ENCODE assay signal across 8 cellular contexts in the genomic region with DNA sequence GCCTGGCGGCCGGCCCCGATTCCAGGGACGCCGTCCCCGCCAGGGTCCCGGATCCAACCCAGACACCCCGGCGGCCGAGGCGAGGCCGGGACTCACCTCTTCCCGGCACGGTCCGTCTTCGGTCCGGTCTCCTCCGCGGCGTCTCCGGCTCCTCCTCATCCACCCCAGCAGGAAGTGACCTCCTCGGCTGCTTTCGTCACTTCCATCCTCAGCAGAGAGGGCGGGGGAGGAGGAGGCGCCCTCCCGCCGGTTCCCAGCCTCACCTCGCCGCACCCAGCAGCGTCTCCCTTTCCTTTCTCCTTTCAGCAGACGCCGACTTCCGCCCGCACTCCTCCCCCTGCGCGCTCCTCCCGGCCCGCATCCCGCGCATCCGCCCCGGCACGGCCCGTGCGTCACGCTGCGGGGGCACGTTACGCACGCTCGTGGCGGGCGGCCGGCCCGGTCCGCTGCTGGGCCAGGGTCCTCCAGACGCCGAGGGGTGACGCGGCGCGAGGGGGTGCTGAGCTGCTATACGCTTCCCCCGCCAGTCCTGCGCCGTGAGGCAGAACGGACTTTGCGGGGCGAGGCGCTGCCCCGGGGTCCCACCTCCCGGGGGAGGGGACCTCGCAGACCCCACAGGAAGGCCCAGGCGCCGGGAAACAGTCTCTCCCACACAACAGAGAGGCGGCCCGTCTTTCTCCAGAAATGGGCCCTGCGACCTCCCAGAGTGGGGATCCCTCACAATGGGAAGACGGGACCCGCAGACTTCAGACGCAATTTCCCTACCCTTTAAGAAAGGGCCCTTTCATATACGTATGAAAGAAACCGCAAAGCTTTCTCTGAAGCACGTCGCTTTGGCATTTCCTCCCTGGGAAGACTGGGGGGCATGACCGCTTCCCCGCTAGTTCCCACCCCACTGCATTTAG. TPM values are rescaled to one million over a fixed set of nuclear protein-coding genes. Genes with fewer than 3 reads are reported as not detected.
DNase-seq lines count a peak whose midpoint lies in the region; ATAC-seq and TF ChIP-seq lines count a peak whose summit lies in the region.

A gene (minus strand): TSS at position 176 of the 905 bp plus-strand sequence. CDS start 2,043 bp downstream, outside the sequence.

- peaks cover 21 to 26% of the 10 kb centered on the region in 2 donors for H3K4me1 ChIP-seq in thoracic aorta (ENCODE audit: control insufficient read depth in 1 of 2, low read depth in 2 of 2)

- no peaks in the 10 kb centered on the region for H3K27me3 ChIP-seq in thoracic aorta (replicated peaks; ENCODE audit: insufficient read depth)

- peaks cover 27 to 33% of the 10 kb centered on the region in 2 donors for H3K36me3 Mint-ChIP-seq in activated naive CD4-positive, alpha-beta T cell treated with anti-CD3 and anti-CD28 coated beads, Interleukin-2, amount 50 U/mL, for 72 hours
- H3K36me3 Mint-ChIP-seq in glutamatergic neuron (ENCODE audit: unreplicated experiment): no peaks in the 10 kb centered on the region
- peaks cover 21% of the 10 kb centered on the region for H3K36me3 Mint-ChIP-seq in osteocyte (ENCODE audit: unreplicated experiment)

- H3K36me3 ChIP-seq in thoracic aorta: peaks cover 21% of the 10 kb centered on the region

- H3K27me3 Mint-ChIP-seq in glutamatergic neuron (ENCODE audit: unreplicated experiment) (peaks cover 16% of the 10 kb centered on the region), osteocyte (ENCODE audit: unreplicated experiment) (no peaks in the 10 kb centered on the region)

- TF ChIP-seq CTCF in glutamatergic neuron (IDR thresholded peaks at IDR 0.05; ENCODE audit: partially characterized antibody, unreplicated experiment): no peak
- no peak for TF ChIP-seq CTCF in osteocyte (IDR thresholded peaks at IDR 0.05)
- TF ChIP-seq CTCF in thoracic aorta (IDR thresholded peaks at IDR 0.05): no peak

- peak; percentile 82 to 88 for ATAC-seq in activated naive CD4-positive, alpha-beta T cell treated with anti-CD3 and anti-CD28 coated beads, Interleukin-2, amount 50 U/mL, for 72 hours
- ATAC-seq in thoracic aorta (ENCODE audit: insufficient number of reproducible peaks, low FRiP score, low read depth): peak; percentile 95

- DNase-seq in GM04503 (ENCODE audit: low read depth): peak; percentile 61
- DNase-seq in HEK293T (ENCODE audit: extremely low spot score): peak; percentile 95
- DNase-seq in NAMALWA (ENCODE audit: low spot score): peak; percentile 91
- DNase-seq in SKM-1 (lab: John Stamatoyannopoulos, UW; ENCODE audit: unreplicated experiment): peak; percentile 95
- DNase-seq in activated naive CD4-positive, alpha-beta T cell treated with anti-CD3 and anti-CD28 coated beads, Interleukin-2, amount 50 U/mL, for 72 hours (ENCODE audit: low spot score in 2 of 2): peak; percentile 79 to 92
- DNase-seq in glutamatergic neuron: peak; percentile 92
- peak; percentile 94 for DNase-seq in osteocyte (ENCODE audit: extremely low spot score, unreplicated experiment)
- peak; percentile 72 for DNase-seq in thoracic aorta (ENCODE audit: low spot score)

- POLR2A ChIA-PET in HEK293T (lab: Yijun Ruan, JAX): interaction anchor here (0.6 to 3.0 kb wide), 10 partner anchors 9 to 35 kb away, joined by 3 to 22 read pairs (median 6); no protein-coding TSS in a partner anchor

- H3K4me3 ChIP-seq in thoracic aorta: peak within 1 kb of the TSS; percentile 87

- CTCF ChIA-PET in HEK293T (lab: Yijun Ruan, JAX): interaction anchor here (1.0 to 1.1 kb wide), 2 partner anchors 18 to 48 kb away, joined by 3 read pairs; no protein-coding TSS in a partner anchor

- no peaks in the 10 kb centered on the region for H3K9me3 ChIP-seq in thoracic aorta

- H3K9me3 Mint-ChIP-seq in activated naive CD4-positive, alpha-beta T cell treated with anti-CD3 and anti-CD28 coated beads, Interleukin-2, amount 50 U/mL, for 72 hours: no peaks in the 10 kb centered on the region
- H3K9me3 Mint-ChIP-seq in glutamatergic neuron (ENCODE audit: unreplicated experiment) (peaks cover 13% of the 10 kb centered on the region), osteocyte (ENCODE audit: unreplicated experiment) (no peaks in the 10 kb centered on the region)

- H3K4me1 Mint-ChIP-seq in glutamatergic neuron (ENCODE audit: low read depth, unreplicated experiment) (peaks cover 11% of the 10 kb centered on the region), osteocyte (ENCODE audit: unreplicated experiment) (peaks cover 31% of the 10 kb centered on the region)

- peak within 1 kb of the TSS; percentile 90 to 96 for H3K27ac Mint-ChIP-seq in activated naive CD4-positive, alpha-beta T cell treated with anti-CD3 and anti-CD28 coated beads, Interleukin-2, amount 50 U/mL, for 72 hours
- peak within 1 kb of the TSS; percentile 99 for H3K27ac Mint-ChIP-seq in glutamatergic neuron (ENCODE audit: unreplicated experiment)
- H3K27ac Mint-ChIP-seq in osteocyte (ENCODE audit: unreplicated experiment): peak within 1 kb of the TSS; percentile 92

- peak within 1 kb of the TSS; percentile 93 to 98 for H3K27ac ChIP-seq in thoracic aorta

- peak within 1 kb of the TSS; percentile 99 for H3K4me3 Mint-ChIP-seq in glutamatergic neuron (ENCODE audit: unreplicated experiment)
- H3K4me3 Mint-ChIP-seq in osteocyte (ENCODE audit: unreplicated experiment): peak within 1 kb of the TSS; percentile 95

TF ChIP-seq in HEK293T, 16 proteins besides CTCF, POLR2A, EP300 and RAD21:
- TF ChIP-seq L3MBTL2 (conservative IDR thresholded peaks at IDR 0.05) (0 out of 2 replicates have a peak, but pooled peaks have one; percentile 17), BHLHE40 (IDR thresholded peaks at IDR 0.05; ENCODE audit: borderline replicate concordance) (no peak), FOXM1 (IDR thresholded peaks at IDR 0.05; ENCODE audit: borderline replicate concordance) (peak; percentile 31; the same call in 1 of the 2 replicates), SUZ12 (IDR thresholded peaks at IDR 0.05) (no peak), ELF4 (IDR thresholded peaks at IDR 0.05) (peak; percentile 31; the same call in 1 of the 2 replicates), CTBP1 (IDR thresholded peaks at IDR 0.05; ENCODE audit: borderline replicate concordance) (peak; percentile 12; the same call in 1 of the 2 replicates), ARNT (IDR thresholded peaks at IDR 0.05) (peak; percentile 48; the same call in 1 of the 2 replicates)

RNA-seq across cellular contexts. Expression of the gene that starts here (rescaled TPM):
- total RNA-seq in activated naive CD4-positive, alpha-beta T cell treated with anti-CD3 and anti-CD28 coated beads, Interleukin-2, amount 50 U/mL, for 72 hours: 10 to 100 TPM; 27.0 to 49.3 TPM
- total RNA-seq in glutamatergic neuron (ENCODE audit: unreplicated experiment) (39.0 TPM), osteocyte (27.7 and 28.5 TPM in 2 replicates), thoracic aorta (10 to 100 TPM; 11.8 to 31.7 TPM)

Comparison
In these comparisons a context has a peak if more than half of its experiments do, and no peak if none do; other contexts are left out.
1. Peak in every context shown above with its lines: DNase-seq, ATAC-seq, H3K4me3 ChIP-seq and H3K27ac ChIP-seq.